Comparison of ENCODE assay signal across 25 cellular contexts in genomic region chr18:42644729-42645131, GRCh38.
A peak's percentile ranks its signal among the peaks of the same experiment; 100 is the strongest.
DNase-seq lines count a peak whose midpoint lies in the region; ATAC-seq and TF ChIP-seq lines count a peak whose summit lies in the region.
"Had no signal": no experiment of that assay in that cellular context is flagged by ENCODE, and none has a peak within 500 bp of the region (broad histone marks: within the 10 kb centered on the region; RNA-seq: fewer than 3 reads in every experiment).

No MANE protein-coding gene starts in this region.

- DNase-seq in COR-L47 (lab: John Stamatoyannopoulos, UW), result peak; percentile 42
- peak; percentile 77 for DNase-seq in LNCaP clone FGC (ENCODE audit: low read depth)
- peak; percentile 33 for DNase-seq in astrocyte of the hippocampus (ENCODE audit: low read depth, low spot score)
- peak; percentile 14 for DNase-seq in kidney epithelial cell (ENCODE audit: low read depth)
- DNase-seq in T-cell, result no peak
- no peak for DNase-seq in stimulated activated CD4-positive, alpha-beta T cell treated with anti-CD3 and anti-CD28 coated beads, Interleukin-2, amount 100 ng/mL, for 24 hours
- DNase-seq: activated CD4-positive, alpha-beta T cell treated with anti-CD3 and anti-CD28 coated beads for 4 hours; activated naive CD4-positive, alpha-beta T cell treated with anti-CD3 and anti-CD28 coated beads for 36 hours; activated T-cell treated with anti-CD3 and anti-CD28 coated beads, Interleukin-2, amount 50 U/mL, for 72 hours; amniotic stem cell; CD8-positive, alpha-beta T cell; NCI-H1436; NK-92 treated with Interleukin-12 subunit alpha and Interleukin-12 subunit beta, amount 100 ng/mL, for 24 hours; nucleus accumbens; retina; SJCRH30; spleen; stimulated activated CD4-positive, alpha-beta T cell treated with anti-CD3 and anti-CD28 coated beads, Interleukin-4, amount 100 ng/mL, for 24 hours; stimulated activated naive CD8-positive, alpha-beta T cell treated with anti-CD3 and anti-CD28 coated beads, Interleukin-15, Interleukin-2, amounts not matched to agents 100 U/mL and 50 U/mL, for 24 hours; tibial artery had no signal

- H3K4me3 ChIP-seq in LNCaP clone FGC (ENCODE audit: low read depth, low read length) (no peak overlapping the region), kidney epithelial cell (ENCODE audit: low read depth, low read length) (no peak overlapping the region)
- H3K4me3 ChIP-seq: SJCRH30, spleen, tibial artery had no signal

- peaks cover 5 to 15% (median 9%) of the 10 kb centered on the region in 3 donors for H3K9me3 Mint-ChIP-seq in T-cell

- no peaks in the 10 kb centered on the region for H3K27me3 ChIP-seq in kidney epithelial cell (ENCODE audit: control insufficient read depth, insufficient read depth, low read length)
- H3K27me3 ChIP-seq: SJCRH30, spleen, tibial artery had no signal

- CTCF ChIA-PET in T-cell (lab: Charles Lee), result no interaction called here

- H3K4me1 Mint-ChIP-seq in T-cell, result no peaks in the 10 kb centered on the region
- H3K4me1 Mint-ChIP-seq: memory B cell had no signal

- POLR2A ChIA-PET in T-cell (lab: Charles Lee), result no interaction called here

- H3K36me3 Mint-ChIP-seq in T-cell, result no peaks in the 10 kb centered on the region
- H3K36me3 Mint-ChIP-seq: CD8-positive, alpha-beta T cell; memory B cell had no signal

- ATAC-seq in GM18868 (IDR thresholded peaks at IDR 0.05; ENCODE audit: unreplicated experiment) (no peak), HG03280 (IDR thresholded peaks at IDR 0.05; ENCODE audit: unreplicated experiment) (no peak), T-cell (replicated peaks in 1 of 4) (no peak)
- ATAC-seq: activated T-cell treated with anti-CD3 and anti-CD28 coated beads, Interleukin-2, amount 50 U/mL, for 72 hours; CD8-positive, alpha-beta T cell; Panc1; stimulated activated naive CD8-positive, alpha-beta T cell treated with anti-CD3 and anti-CD28 coated beads, Interleukin-15, Interleukin-2, amounts not matched to agents 100 U/mL and 50 U/mL, for 24 hours had no signal

- no peaks in the 10 kb centered on the region for H3K27me3 Mint-ChIP-seq in T-cell
- H3K27me3 Mint-ChIP-seq: memory B cell had no signal

- TF ChIP-seq CTCF in LNCaP clone FGC (IDR thresholded peaks at IDR 0.05; ENCODE audit: control insufficient read depth, extremely low read depth, insufficient read depth) (no peak), kidney epithelial cell (IDR thresholded peaks at IDR 0.05; ENCODE audit: insufficient read depth, low read length, poor library complexity, severe bottlenecking) (no peak)

- H3K4me3 Mint-ChIP-seq in T-cell, result no peak overlapping the region
- H3K4me3 Mint-ChIP-seq: activated naive CD4-positive, alpha-beta T cell treated with anti-CD3 and anti-CD28 coated beads for 36 hours; activated T-cell treated with anti-CD3 and anti-CD28 coated beads, Interleukin-2, amount 50 U/mL, for 72 hours; CD8-positive, alpha-beta T cell; memory B cell; T-helper 1 cell treated with Interleukin-12 subunit alpha and Interleukin-12 subunit beta and Interleukin-4 antibody, amounts not matched to agents 30 μg/mL and 1 μg/mL, for 36 hours had no signal

- H3K36me3 ChIP-seq in kidney epithelial cell (ENCODE audit: control insufficient read depth, insufficient read depth, low read length), result no peaks in the 10 kb centered on the region
- H3K36me3 ChIP-seq: SJCRH30, spleen, tibial artery had no signal

- no peak overlapping the region for H3K27ac Mint-ChIP-seq in T-cell
- H3K27ac Mint-ChIP-seq: activated naive CD4-positive, alpha-beta T cell treated with anti-CD3 and anti-CD28 coated beads for 36 hours; activated T-cell treated with anti-CD3 and anti-CD28 coated beads, Interleukin-2, amount 50 U/mL, for 72 hours; CD8-positive, alpha-beta T cell; memory B cell; T-helper 1 cell treated with Interleukin-12 subunit alpha and Interleukin-12 subunit beta and Interleukin-4 antibody, amounts not matched to agents 30 μg/mL and 1 μg/mL, for 36 hours had no signal

Comparison
In these comparisons a context has a peak if more than half of its experiments do, and no peak if none do; other contexts are left out.
1. DNase-seq: peak in COR-L47 (single experiment), LNCaP clone FGC (single experiment), astrocyte of the hippocampus (single experiment) and kidney epithelial cell (single experiment); none in T-cell (0 of 34) and stimulated activated CD4-positive, alpha-beta T cell treated with anti-CD3 and anti-CD28 coated beads, Interleukin-2, amount 100 ng/mL, for 24 hours (0 of 2).